Comparison of ENCODE assay signal across 8 cellular contexts in genomic region chr7:120950539-120951308, GRCh38. TPM values are rescaled to one million over a fixed set of nuclear protein-coding genes. Genes with fewer than 3 reads are reported as not detected.
DNase-seq lines count a peak whose midpoint lies in the region; ATAC-seq, FAIRE-seq and TF ChIP-seq lines count a peak whose summit lies in the region.

Gene ING3, plus strand, starts transcription at chr7:120950777. Its CDS starts 120 bp downstream, at chr7:120950897.

- H2AFZ ChIP-seq in trophoblast cell (ENCODE audit: insufficient read depth, low read length, poor library complexity), result peak within 1 kb of the TSS; percentile 87

- intact Hi-C loops in adrenal gland (cut with DNase I) (no loop called here), cardiac septum (cut with DNase I) (loop anchor here (2.0 kb wide), 1 partner anchor 94 kb away; no protein-coding TSS in a partner anchor), transverse colon (cut with DNase I; ENCODE audit: low total_unique reads) (loop anchor here (10.0 kb wide), 1 partner anchor 146 kb away; no protein-coding TSS in a partner anchor)

- in situ Hi-C loops in transverse colon (cut with MboI; ENCODE audit: low pct_ligation_motif_present in 1 of 4, low pct_unique_long_range_greater_than_20kb in 1 of 4, low sequenced_read_pairs in 3 of 4), result no loop called here

- no peak within 1 kb of the TSS for H2AK5ac ChIP-seq in trophoblast cell (ENCODE audit: low read length)

- TF ChIP-seq POLR2A in GM12892 (IDR thresholded peaks at IDR 0.05; ENCODE audit: low read depth, low read length) (peak; percentile 80), adrenal gland (IDR thresholded peaks at IDR 0.05) (peak; percentile 39 to 69), transverse colon (IDR thresholded peaks at IDR 0.05) (peak; percentile 57)

- WGBS in adrenal gland, 4 donors, result 0 to 1% (median 1%) methylated on average over 29 to 71 of the region's 71 CpGs
- no CpG with 5 or more reads among the region's 71 CpGs for WGBS in trophoblast cell (ENCODE audit: extremely low coverage, insufficient coverage, insufficient read length)
- WGBS in transverse colon (ENCODE audit: low coverage in 1 of 2), 2 donors, result 0% methylated on average over 56 of the region's 71 CpGs; no CpG with 5 or more reads in 1 of the 2 donors

- H3K36me3 ChIP-seq in adrenal gland (replicated peaks in 1 of 2) (peaks cover 0 to 17% of the 10 kb centered on the region in 2 donors), trophoblast cell (ENCODE audit: control insufficient read depth in 1 of 2, insufficient read depth in 2 of 2, low read length in 2 of 2) (peaks cover 1 to 6% of the 10 kb centered on the region in 2 experiments), transverse colon (peaks cover 0 to 27% (median 4%) of the 10 kb centered on the region in 4 donors)

- H3K79me2 ChIP-seq in trophoblast cell (ENCODE audit: control insufficient read depth, insufficient read depth, low read length, poor library complexity), result peaks cover 2% of the 10 kb centered on the region

- peak within 1 kb of the TSS; percentile 98 for H3K14ac ChIP-seq in trophoblast cell (ENCODE audit: low read length)

- H3K27ac ChIP-seq in adrenal gland (peak within 1 kb of the TSS; percentile 91 to 99 (median 95)), trophoblast cell (ENCODE audit: low read depth, low read length) (peak within 1 kb of the TSS; percentile 99), transverse colon (peak within 1 kb of the TSS; percentile 92 to 95 (median 94))

- H2BK12ac ChIP-seq in trophoblast cell (ENCODE audit: low read length), result no peak within 1 kb of the TSS

- H3K4me3 ChIP-seq in adrenal gland, result peak within 1 kb of the TSS in 3 of 4 donors; percentile 7 to 77 (median 28)
- H3K4me3 ChIP-seq in trophoblast cell (ENCODE audit: low read depth, low read length), result peak within 1 kb of the TSS; percentile 91
- peak within 1 kb of the TSS; percentile 57 to 63 (median 60) for H3K4me3 ChIP-seq in transverse colon

- H3K23ac ChIP-seq in trophoblast cell (ENCODE audit: low read length), result no peak within 1 kb of the TSS

- no peaks in the 10 kb centered on the region for H3K9me3 ChIP-seq in adrenal gland (replicated peaks in 1 of 3)
- H3K9me3 ChIP-seq in trophoblast cell (ENCODE audit: insufficient read depth, low read depth, low read length), result no peaks in the 10 kb centered on the region
- no peaks in the 10 kb centered on the region for H3K9me3 ChIP-seq in transverse colon

- DNase-seq in GM12892 (ENCODE audit: insufficient read length) (peak; percentile 41), NCI-H146 (lab: John Stamatoyannopoulos, UW) (peak; percentile 98), T-helper 1 cell (peak; percentile 95 to 99 (median 96)), adrenal gland (peak; percentile 97 to 99 (median 99)), cardiac septum (ENCODE audit: low spot score) (peak; percentile 98), trophoblast cell (peak; percentile 99), transverse colon (peak; percentile 98)

- H2BK120ac ChIP-seq in trophoblast cell (ENCODE audit: insufficient read depth, low read length, poor library complexity), result peak within 1 kb of the TSS; percentile 98

- peak within 1 kb of the TSS; percentile 99 for H4K12ac ChIP-seq in trophoblast cell (ENCODE audit: low read depth, low read length)

- H3K27me3 ChIP-seq in adrenal gland (no peaks in the 10 kb centered on the region), trophoblast cell (ENCODE audit: insufficient read depth, low read length) (no peaks in the 10 kb centered on the region), transverse colon (no peaks in the 10 kb centered on the region)

- peak within 1 kb of the TSS; percentile 92 for H3K4ac ChIP-seq in trophoblast cell (ENCODE audit: low read depth, low read length)

- peaks cover 2% of the 10 kb centered on the region for H3K79me1 ChIP-seq in trophoblast cell (ENCODE audit: low read length)

- H3K4me1 ChIP-seq in adrenal gland (replicated peaks in 1 of 2) (peaks cover 12 to 23% of the 10 kb centered on the region in 2 donors), trophoblast cell (ENCODE audit: control insufficient read depth in 1 of 2, insufficient read depth in 2 of 2, low read length in 2 of 2) (peaks cover 0 to 1% of the 10 kb centered on the region in 2 experiments), transverse colon (peaks cover 5 to 37% (median 9%) of the 10 kb centered on the region in 4 donors)

- FAIRE-seq in GM12892 (lab: Jason Lieb, UNC), result peak; percentile 95

- peak within 1 kb of the TSS; percentile 97 for H4K91ac ChIP-seq in trophoblast cell (ENCODE audit: low read depth, low read length)

- TF ChIP-seq CTCF in adrenal gland (IDR thresholded peaks at IDR 0.05), result peak in 1 of 6 experiments; percentile 13
- TF ChIP-seq CTCF in transverse colon (IDR thresholded peaks at IDR 0.05), result no peak

- TF ChIP-seq EP300 in transverse colon (IDR thresholded peaks at IDR 0.05; ENCODE audit: low read depth), result no peak

- peak; percentile 96 for ATAC-seq in HG02852 (IDR thresholded peaks at IDR 0.05; ENCODE audit: unreplicated experiment)

- peak within 1 kb of the TSS; percentile 96 for H3K4me2 ChIP-seq in trophoblast cell (ENCODE audit: low read length)

- peak within 1 kb of the TSS; percentile 96 for H3K18ac ChIP-seq in trophoblast cell (ENCODE audit: low read length)

- peak within 1 kb of the TSS; percentile 97 for H2BK5ac ChIP-seq in trophoblast cell (ENCODE audit: low read depth, low read length, poor library complexity)

- peak within 1 kb of the TSS; percentile 100 for H3K9ac ChIP-seq in trophoblast cell (ENCODE audit: low read length)

- H4K8ac ChIP-seq in trophoblast cell (ENCODE audit: low read depth, low read length), result peak within 1 kb of the TSS; percentile 98

RNA-seq across cellular contexts. Expression of gene ING3, which starts in this region (rescaled TPM):
- 18.9 TPM for polyA plus RNA-seq in GM12892 (2012; ENCODE audit: missing spikeins)
- total RNA-seq in adrenal gland (10 to 100 TPM in 7 of 8 donors, 1 to 10 TPM in 1; 9.1 to 23.4 (median 14.4) TPM), cardiac septum (15.5 TPM), transverse colon (10 to 100 TPM in 3 of 4 donors, 1 to 10 TPM in 1; 1.5 to 23.6 (median 16.2) TPM)
- polyA plus RNA-seq in adrenal gland, result 10 to 100 TPM in 2 of 3 donors, 1 to 10 TPM in 1; 5.5 to 19.0 (median 10.3) TPM
- polyA plus RNA-seq in trophoblast cell (2013), result 10.3 and 11.2 TPM in 2 replicates

Comparison
In these comparisons a context has a peak if more than half of its experiments do, and no peak if none do; other contexts are left out.
1. Peak in every context shown above with its lines: DNase-seq, ATAC-seq, H3K4me3 ChIP-seq and H3K27ac ChIP-seq.
2. DNase-seq: peak in every context shown above with its lines; median percentile 99 in adrenal gland; 99 in trophoblast cell; 98 in NCI-H146; 98 in cardiac septum; 98 in transverse colon; 96 in T-helper 1 cell; 41 in GM12892.
3. H3K4me3 ChIP-seq: peak in every context shown above with its lines; median percentile 91 in trophoblast cell; 60 in transverse colon; 28 in adrenal gland.
4. intact Hi-C loops: an anchor here in cardiac septum (2.0 kb wide) and transverse colon (10.0 kb wide); none called in adrenal gland.